In the genomic region with DNA sequence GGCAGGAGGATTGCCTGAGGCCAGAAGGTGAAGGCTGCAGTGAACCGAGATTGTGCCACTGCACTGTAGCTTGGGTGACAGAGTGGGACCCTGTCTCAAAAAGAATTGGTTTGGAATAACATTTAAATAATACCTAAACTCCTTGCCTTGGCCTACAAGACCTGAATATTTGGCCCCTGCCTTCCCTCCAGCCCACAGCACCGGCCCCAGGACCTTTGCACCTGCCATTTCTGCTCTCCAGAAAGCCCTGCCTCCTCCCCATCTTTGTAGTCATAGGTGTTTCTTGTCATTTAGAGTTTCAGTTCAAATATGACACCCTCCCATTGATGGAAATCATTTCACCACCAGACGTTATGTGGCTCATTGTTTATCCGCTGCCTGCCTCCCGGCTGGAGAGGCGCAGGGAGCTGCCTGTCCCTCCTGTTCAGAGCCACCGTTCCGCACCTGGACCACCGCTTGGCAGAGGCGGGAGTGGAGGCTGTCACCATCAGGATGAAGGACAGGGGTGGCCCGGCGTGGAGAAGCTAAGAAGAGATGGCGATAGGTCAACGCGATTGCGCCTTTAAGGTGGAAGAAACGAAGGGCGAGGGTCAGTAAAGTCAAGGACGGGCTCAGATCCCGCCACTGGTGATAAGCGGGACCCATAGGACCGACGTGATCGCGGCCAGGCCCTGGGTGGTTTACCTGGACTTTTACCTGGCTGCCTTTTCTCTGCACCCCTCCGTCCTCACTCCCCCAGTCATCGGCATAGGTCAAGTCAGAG, we compare ENCODE assay signal across 8 cellular contexts. TPM values are rescaled to one million over a fixed set of nuclear protein-coding genes. Genes with fewer than 3 reads are reported as not detected.
A peak's percentile ranks its signal among the peaks of the same experiment; 100 is the strongest.
DNase-seq lines count a peak whose midpoint lies in the region; ATAC-seq and TF ChIP-seq lines count a peak whose summit lies in the region.

No MANE protein-coding gene starts in this region.

- no peaks in the 10 kb centered on the region for H3K9me3 ChIP-seq in CD4-positive, alpha-beta T cell (ENCODE audit: control insufficient read depth, low read length)
- H3K9me3 ChIP-seq in OCI-LY1 (ENCODE audit: low read length) (no peaks in the 10 kb centered on the region), neural cell (ENCODE audit: low read length) (no peaks in the 10 kb centered on the region)

- CTCF ChIA-PET in CD4-positive, alpha-beta T cell (lab: Charles Lee), result interaction anchor here (0.6 to 2.6 kb wide), 8 partner anchors 7 to 53 kb away, joined by 4 to 10 read pairs (median 5); no protein-coding TSS in a partner anchor

- no peaks in the 10 kb centered on the region for H3K36me3 Mint-ChIP-seq in CD4-positive, alpha-beta T cell (ENCODE audit: low read depth)

- peak overlapping the region; percentile 76 for H3K27ac Mint-ChIP-seq in CD4-positive, alpha-beta T cell

- H3K4me3 ChIP-seq in OCI-LY1 (ENCODE audit: low read depth, low read length, poor library complexity, severe bottlenecking), result peak overlapping the region; percentile 89
- peak overlapping the region; percentile 36 to 95 (median 86) for H3K4me3 ChIP-seq in dorsolateral prefrontal cortex
- H3K4me3 ChIP-seq in neural cell (ENCODE audit: low read length), result peak overlapping the region; percentile 95

- peak overlapping the region; percentile 77 for H3K4me3 Mint-ChIP-seq in CD4-positive, alpha-beta T cell

- POLR2A ChIA-PET in CD4-positive, alpha-beta T cell (lab: Charles Lee), result interaction anchor here (1.5 to 2.0 kb wide), 5 partner anchors 15 to 53 kb away, joined by 3 to 11 read pairs (median 7); no protein-coding TSS in a partner anchor

- H2AFZ ChIP-seq in OCI-LY1 (ENCODE audit: low read length) (no peak overlapping the region), neural cell (ENCODE audit: low read depth, low read length) (no peak overlapping the region)

- peak overlapping the region; percentile 36 for H3K27ac ChIP-seq in CD4-positive, alpha-beta T cell (ENCODE audit: low read depth, low read length)
- no peak overlapping the region for H3K27ac ChIP-seq in OCI-LY1 (ENCODE audit: low read depth, low read length, poor library complexity, severe bottlenecking)
- H3K27ac ChIP-seq in dorsolateral prefrontal cortex, result peak overlapping the region in 55 of 59 donors; percentile 3 to 92 (median 80)
- H3K27ac ChIP-seq in neural cell (ENCODE audit: low read length), result no peak overlapping the region

- peaks cover 20% of the 10 kb centered on the region for H3K79me2 ChIP-seq in OCI-LY1 (ENCODE audit: insufficient read depth, low read length)
- peaks cover 30% of the 10 kb centered on the region for H3K79me2 ChIP-seq in neural cell (replicated peaks; ENCODE audit: insufficient read depth, low read length)

- H3K4me1 Mint-ChIP-seq in CD4-positive, alpha-beta T cell (ENCODE audit: low read depth), result peaks cover 72% of the 10 kb centered on the region

- DNase-seq in CD4-positive, alpha-beta T cell, result no peak
- DNase-seq in dorsolateral prefrontal cortex (peak in 1 of 10 donors; percentile 18), COLO829 (ENCODE audit: low spot score) (no peak), iPS-NIHi7 (ENCODE audit: extremely low spot score) (no peak), islet precursor cell (no peak)

- H3K9ac ChIP-seq in OCI-LY1 (ENCODE audit: low read length), result peak overlapping the region; percentile 29; the same call in 1 of the 2 replicates
- peak overlapping the region; percentile 93 for H3K9ac ChIP-seq in neural cell (ENCODE audit: low read length)

- TF ChIP-seq EP300 in neural cell (conservative IDR thresholded peaks at IDR 0.05; ENCODE audit: poor library complexity, severe bottlenecking), result no peak

- H3K9me3 Mint-ChIP-seq in CD4-positive, alpha-beta T cell, result no peaks in the 10 kb centered on the region

- no peak for TF ChIP-seq RAD21 in neural cell (conservative IDR thresholded peaks at IDR 0.05)

- H3F3A ChIP-seq in OCI-LY1 (ENCODE audit: insufficient read depth, low read length) (peaks cover 8% of the 10 kb centered on the region; the same call in 1 of the 2 replicates), neural cell (ENCODE audit: insufficient read depth, low read length, poor library complexity, severe bottlenecking) (no peaks in the 10 kb centered on the region)

- H3K27me3 Mint-ChIP-seq in CD4-positive, alpha-beta T cell, result no peaks in the 10 kb centered on the region

- H3K36me3 ChIP-seq in OCI-LY1 (ENCODE audit: insufficient read depth, low read length) (no peaks in the 10 kb centered on the region), neural cell (ENCODE audit: insufficient read depth, low read length) (no peaks in the 10 kb centered on the region)

- ATAC-seq in CD4-positive, alpha-beta T cell (ENCODE audit: poor library complexity), result no peak
- ATAC-seq in HG03460 (IDR thresholded peaks at IDR 0.05; ENCODE audit: unreplicated experiment), result no peak

- no peak for TF ChIP-seq CTCF in CD4-positive, alpha-beta T cell (IDR thresholded peaks at IDR 0.05)
- TF ChIP-seq CTCF in OCI-LY1 (IDR thresholded peaks at IDR 0.05; ENCODE audit: low read length), result no peak
- TF ChIP-seq CTCF in dorsolateral prefrontal cortex (IDR thresholded peaks at IDR 0.05 in 54 of 56, conservative IDR thresholded peaks at IDR 0.05 in 2 of 56; ENCODE audit: low read depth in 1 of 56, partially characterized antibody in 56 of 56), result no peak
- no peak for TF ChIP-seq CTCF in neural cell (IDR thresholded peaks at IDR 0.05; ENCODE audit: poor library complexity, severe bottlenecking)

- H3K27me3 ChIP-seq in CD4-positive, alpha-beta T cell (ENCODE audit: control insufficient read depth, insufficient read depth, low read length), result no peaks in the 10 kb centered on the region
- H3K27me3 ChIP-seq in OCI-LY1 (ENCODE audit: insufficient read depth, low read length) (no peaks in the 10 kb centered on the region), dorsolateral prefrontal cortex (no peaks in the 10 kb centered on the region), neural cell (ENCODE audit: insufficient read depth, low read depth, low read length) (no peaks in the 10 kb centered on the region)

- no peaks in the 10 kb centered on the region for H4K20me1 ChIP-seq in OCI-LY1 (ENCODE audit: insufficient read depth, low read length)
- H4K20me1 ChIP-seq in neural cell (ENCODE audit: insufficient read depth), result no peaks in the 10 kb centered on the region

- H3K4me2 ChIP-seq in OCI-LY1 (ENCODE audit: low read length) (peak overlapping the region; percentile 64), neural cell (ENCODE audit: low read length) (no peak overlapping the region)

- intact Hi-C loops in CD4-positive, alpha-beta T cell (cut with DNase I, micrococcal nuclease), result loop anchor here (2.0 to 10.0 kb wide), 7 partner anchors 33 to 982 kb away; a partner anchor contains a TSS
- intact Hi-C loops in dorsolateral prefrontal cortex (cut with DNase I), result loop anchor here (2.0 to 5.0 kb wide), 3 partner anchors 33 to 57 kb away; no protein-coding TSS in a partner anchor

- H3K4me1 ChIP-seq in OCI-LY1 (ENCODE audit: insufficient read depth, low read length, severe bottlenecking), result peaks cover 63% of the 10 kb centered on the region

- H3K9me2 ChIP-seq in OCI-LY1 (ENCODE audit: low read depth, low read length) (no peaks in the 10 kb centered on the region), neural cell (ENCODE audit: insufficient read depth, low read length) (no peaks in the 10 kb centered on the region)

TF ChIP-seq in neural cell, 6 proteins besides CTCF, POLR2A, EP300 and RAD21:
- TF ChIP-seq EZH2 (IDR thresholded peaks at IDR 0.05; ENCODE audit: borderline replicate concordance, insufficient read depth, low read length, poor library complexity, severe bottlenecking) (no peak), SMC3 (conservative IDR thresholded peaks at IDR 0.05; ENCODE audit: poor library complexity) (no peak), POLR2AphosphoS5 (IDR thresholded peaks at IDR 0.05) (no peak), MXI1 (conservative IDR thresholded peaks at IDR 0.05; ENCODE audit: poor library complexity, severe bottlenecking) (no peak), TAF1 (IDR thresholded peaks at IDR 0.05; ENCODE audit: low read depth) (no peak)
- TF ChIP-seq, protein P1, sequence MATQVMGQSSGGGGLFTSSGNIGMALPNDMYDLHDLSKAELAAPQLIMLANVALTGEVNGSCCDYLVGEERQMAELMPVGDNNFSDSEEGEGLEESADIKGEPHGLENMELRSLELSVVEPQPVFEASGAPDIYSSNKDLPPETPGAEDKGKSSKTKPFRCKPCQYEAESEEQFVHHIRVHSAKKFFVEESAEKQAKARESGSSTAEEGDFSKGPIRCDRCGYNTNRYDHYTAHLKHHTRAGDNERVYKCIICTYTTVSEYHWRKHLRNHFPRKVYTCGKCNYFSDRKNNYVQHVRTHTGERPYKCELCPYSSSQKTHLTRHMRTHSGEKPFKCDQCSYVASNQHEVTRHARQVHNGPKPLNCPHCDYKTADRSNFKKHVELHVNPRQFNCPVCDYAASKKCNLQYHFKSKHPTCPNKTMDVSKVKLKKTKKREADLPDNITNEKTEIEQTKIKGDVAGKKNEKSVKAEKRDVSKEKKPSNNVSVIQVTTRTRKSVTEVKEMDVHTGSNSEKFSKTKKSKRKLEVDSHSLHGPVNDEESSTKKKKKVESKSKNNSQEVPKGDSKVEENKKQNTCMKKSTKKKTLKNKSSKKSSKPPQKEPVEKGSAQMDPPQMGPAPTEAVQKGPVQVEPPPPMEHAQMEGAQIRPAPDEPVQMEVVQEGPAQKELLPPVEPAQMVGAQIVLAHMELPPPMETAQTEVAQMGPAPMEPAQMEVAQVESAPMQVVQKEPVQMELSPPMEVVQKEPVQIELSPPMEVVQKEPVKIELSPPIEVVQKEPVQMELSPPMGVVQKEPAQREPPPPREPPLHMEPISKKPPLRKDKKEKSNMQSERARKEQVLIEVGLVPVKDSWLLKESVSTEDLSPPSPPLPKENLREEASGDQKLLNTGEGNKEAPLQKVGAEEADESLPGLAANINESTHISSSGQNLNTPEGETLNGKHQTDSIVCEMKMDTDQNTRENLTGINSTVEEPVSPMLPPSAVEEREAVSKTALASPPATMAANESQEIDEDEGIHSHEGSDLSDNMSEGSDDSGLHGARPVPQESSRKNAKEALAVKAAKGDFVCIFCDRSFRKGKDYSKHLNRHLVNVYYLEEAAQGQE (IDR thresholded peaks at IDR 0.05; ENCODE audit: borderline replicate concordance), result no peak
TF ChIP-seq in neural cell: peak in this region for 0.

RNA-seq across cellular contexts. Expression of a gene that starts 0.6 kb away (rescaled TPM):
- total RNA-seq in CD4-positive, alpha-beta T cell, result 100 to 1,000 TPM; 115 to 128 TPM
- total RNA-seq in dorsolateral prefrontal cortex, result 100 to 1,000 TPM in 76 of 120 experiments, 10 to 100 TPM in 44; 68.3 to 159 (median 104) TPM
- 44.3 and 47.5 TPM in 2 replicates for polyA plus RNA-seq in neural cell
- polyA minus RNA-seq in neural cell, result 61.8 and 64.4 TPM in 2 replicates

Comparison
In these comparisons a context has a peak if more than half of its experiments do, and no peak if none do; other contexts are left out.
1. H3K27ac ChIP-seq: peak in CD4-positive, alpha-beta T cell (single experiment) and dorsolateral prefrontal cortex (55 of 59); none in OCI-LY1 (single experiment) and neural cell (single experiment).
2. Peak in every context shown above with its lines, with median percentiles within 50 percentile points of each other: H3K4me3 ChIP-seq.